ENCODE assay signal across 14 cellular contexts in genomic region chr2:64661770-64662169, GRCh38. TPM values are rescaled to one million over a fixed set of nuclear protein-coding genes. Genes with fewer than 3 reads are reported as not detected.
DNase-seq lines count a peak whose midpoint lies in the region; ATAC-seq and TF ChIP-seq lines count a peak whose summit lies in the region.
"Had no signal": no experiment of that assay in that cellular context is flagged by ENCODE, and none has a peak within 500 bp of the region (broad histone marks: within the 10 kb centered on the region; RNA-seq: fewer than 3 reads in every experiment).

No MANE protein-coding gene starts in this region.

- H3K4me2 ChIP-seq in OCI-LY7 (ENCODE audit: low read length): peak overlapping the region; percentile 83

- H3K4me3 Mint-ChIP-seq in memory B cell: peak overlapping the region; percentile 6

- no peaks in the 10 kb centered on the region for H3K9me3 ChIP-seq in OCI-LY7 (ENCODE audit: low read length)
- H3K9me3 ChIP-seq: gastroesophageal sphincter had no signal

- TF ChIP-seq CTCF in OCI-LY7 (conservative IDR thresholded peaks at IDR 0.05; ENCODE audit: low read length): peak; percentile 75

- no peaks in the 10 kb centered on the region for H3K9me3 Mint-ChIP-seq in memory B cell
- H3K9me3 Mint-ChIP-seq: activated T-helper 2 cell treated with anti-CD3 and anti-CD28 coated beads, Interferon-gamma antibody, Interleukin-2, Interleukin-4, amounts not matched to agents 10 μg/mL and 5 μg/mL and 100 μg/mL, durations not matched to agents 14 hours and 24 hours and 36 hours had no signal

- intact Hi-C loops in OCI-LY7 (cut with micrococcal nuclease; ENCODE audit: unreplicated experiment): no loop called here

- DNase-seq in GF-D8 (lab: John Stamatoyannopoulos, UW): peak; percentile 34
- DNase-seq in OCI-LY7 (ENCODE audit: low spot score): peak; percentile 74
- no peak for DNase-seq in memory B cell (ENCODE audit: low spot score in 2 of 2)
- no peak for DNase-seq in iPS-NIHi11 (ENCODE audit: low spot score)
- no peak for DNase-seq in NCI-H510A (lab: John Stamatoyannopoulos, UW)
- DNase-seq in NCI-H1105 treated with DMSO at 0.1 percent for 48 hours (lab: John Stamatoyannopoulos, UW): no peak
- DNase-seq in glomerular visceral epithelial cell (ENCODE audit: extremely low spot score): no peak
- DNase-seq: GOT3; occipital lobe; stimulated activated CD4-positive, alpha-beta T cell treated with anti-CD3 and anti-CD28 coated beads, Interleukin-2, amount 100 ng/mL, for 24 hours; WERI-Rb-1 had no signal

- peak overlapping the region; percentile 51 for H3K4me3 ChIP-seq in OCI-LY7 (ENCODE audit: low read depth, low read length, poor library complexity, severe bottlenecking)
- H3K4me3 ChIP-seq: gastroesophageal sphincter had no signal

- H4K20me1 ChIP-seq in OCI-LY7 (ENCODE audit: insufficient read depth, low read length): no peaks in the 10 kb centered on the region

- peak overlapping the region; percentile 95 for H3K27ac ChIP-seq in OCI-LY7 (ENCODE audit: low read depth, low read length, poor library complexity, severe bottlenecking)
- H3K27ac ChIP-seq: gastroesophageal sphincter, WERI-Rb-1 had no signal

- no peaks in the 10 kb centered on the region for H3K9me2 ChIP-seq in OCI-LY7 (ENCODE audit: insufficient read depth, low read length)

- no peaks in the 10 kb centered on the region for H3K36me3 ChIP-seq in OCI-LY7 (ENCODE audit: insufficient read depth, low read length)
- H3K36me3 ChIP-seq: gastroesophageal sphincter, WERI-Rb-1 had no signal

- BruUV-seq in OCI-LY7 (replicated peaks; lab: Mats Ljungman, UMichigan): no TSS peak

- H3K79me2 ChIP-seq in OCI-LY7 (ENCODE audit: insufficient read depth, low read depth, low read length): peaks cover 73% of the 10 kb centered on the region; the same call in 1 of the 2 replicates

- H3K27ac Mint-ChIP-seq in memory B cell: peak overlapping the region; percentile 75
- H3K27ac Mint-ChIP-seq: activated T-helper 2 cell treated with anti-CD3 and anti-CD28 coated beads, Interferon-gamma antibody, Interleukin-2, Interleukin-4, amounts not matched to agents 10 μg/mL and 5 μg/mL and 100 μg/mL, durations not matched to agents 14 hours and 24 hours and 36 hours had no signal

- ATAC-seq in HG02798 (IDR thresholded peaks at IDR 0.05; ENCODE audit: poor library complexity, unreplicated experiment) (peak; percentile 39), memory B cell (ENCODE audit: low read depth) (peak; percentile 35)
- ATAC-seq: gastroesophageal sphincter had no signal

- CTCF ChIA-PET in OCI-LY7 (lab: Charles Lee; ENCODE audit: unreplicated experiment): interaction anchor here (0.8 kb wide), 1 partner anchor 10 kb away, joined by 3 read pairs; no protein-coding TSS in a partner anchor

- peaks cover 100% of the 10 kb centered on the region for H3K4me1 ChIP-seq in OCI-LY7 (ENCODE audit: insufficient read depth, low read length, poor library complexity, severe bottlenecking)

- POLR2A ChIA-PET in OCI-LY7 (lab: Charles Lee): interaction anchor here (0.5 to 13.1 kb wide), 16 partner anchors 8 to 260 kb away, joined by 3 to 146 read pairs (median 6); partner anchors contain the start of gene SERTAD2

- peaks cover 36% of the 10 kb centered on the region for H3K4me1 Mint-ChIP-seq in memory B cell

- H3K36me3 Mint-ChIP-seq in memory B cell: no peaks in the 10 kb centered on the region

- H2AFZ ChIP-seq in OCI-LY7 (ENCODE audit: low read length): peak overlapping the region; percentile 37; the same call in 1 of the 2 replicates

- no peaks in the 10 kb centered on the region for H3K27me3 Mint-ChIP-seq in memory B cell

RNA-seq across cellular contexts. Expression of gene SERTAD2, which starts 8.1 kb away (rescaled TPM):
- 10.7 and 11.5 TPM in 2 replicates for total RNA-seq in OCI-LY7 (2014; rRNA removed; shearing (Covaris generic))
- 53.2 and 54.5 TPM in 2 replicates for total RNA-seq in OCI-LY7 (2022)

Comparison
In these comparisons a context has a peak if more than half of its experiments do, and no peak if none do; other contexts are left out.
1. DNase-seq: peak in GF-D8 (single experiment) and OCI-LY7 (single experiment); none in memory B cell (0 of 2), iPS-NIHi11 (single experiment), NCI-H510A (single experiment), NCI-H1105 treated with DMSO at 0.1 percent for 48 hours (single experiment) and glomerular visceral epithelial cell (single experiment).